1 cellular context compared by ENCODE assay signal in genomic region chr6:12369355-12369754, GRCh38.
TF ChIP-seq lines count a peak whose summit lies in the region.

No MANE protein-coding gene starts in this region.

TF ChIP-seq in HepG2, 621 proteins besides CTCF, POLR2A, EP300 and RAD21 (continued from another document):
- TF ChIP-seq LRRFIP1 (CRISPR knock-in tag; conservative IDR thresholded peaks at IDR 0.05) (no peak), ZNF430 (CRISPR knock-in tag; IDR thresholded peaks at IDR 0.05) (no peak), ZNF558 (CRISPR knock-in tag; IDR thresholded peaks at IDR 0.05; ENCODE audit: borderline replicate concordance) (no peak), REPIN1 (CRISPR knock-in tag; IDR thresholded peaks at IDR 0.05; ENCODE audit: borderline replicate concordance, low read depth) (no peak), DNMT1 (CRISPR knock-in tag; IDR thresholded peaks at IDR 0.05) (no peak), ZFP36L1 (CRISPR knock-in tag; IDR thresholded peaks at IDR 0.05) (no peak), MAFK (conservative IDR thresholded peaks at IDR 0.05 in 1 of 2, IDR thresholded peaks at IDR 0.05 in 1 of 2; ENCODE audit: low read length in 2 of 2) (peak; percentile 98 to 99), ZNF574 (CRISPR knock-in tag; IDR thresholded peaks at IDR 0.05) (no peak), ARID4A (CRISPR knock-in tag; IDR thresholded peaks at IDR 0.05; ENCODE audit: borderline replicate concordance) (no peak), ONECUT2 (CRISPR knock-in tag; IDR thresholded peaks at IDR 0.05) (no peak), ZNF781 (CRISPR knock-in tag; IDR thresholded peaks at IDR 0.05; ENCODE audit: borderline replicate concordance, not compliant biosample characterization) (no peak)
TF ChIP-seq in HepG2: peak in this region for 2.
